ENCODE assay signal across 8 cellular contexts in genomic region chr5:41587668-41588067, GRCh38.
"Had no signal": no experiment of that assay in that cellular context is flagged by ENCODE, and none has a peak within 500 bp of the region (broad histone marks: within the 10 kb centered on the region; RNA-seq: fewer than 3 reads in every experiment).

No MANE protein-coding gene starts in this region.

- H3K4me3 ChIP-seq: GM23338, K562 had no signal

- H3K4me3 Mint-ChIP-seq: GM23338, H9 had no signal

- FAIRE-seq: H1, H54, HTR-8/SVneo, K562 had no signal

- H3K27ac Mint-ChIP-seq: GM23338, H9 had no signal

- H3K9me3 Mint-ChIP-seq: GM23338, H9 had no signal

- H3K4me1 Mint-ChIP-seq: GM23338, H9 had no signal

- ATAC-seq: GM23338, K562 had no signal

- DNase-seq: H9, HCEC 1CT, IMR-90 had no signal
